ENCODE assay signal across 1 cellular context in the genomic region with DNA sequence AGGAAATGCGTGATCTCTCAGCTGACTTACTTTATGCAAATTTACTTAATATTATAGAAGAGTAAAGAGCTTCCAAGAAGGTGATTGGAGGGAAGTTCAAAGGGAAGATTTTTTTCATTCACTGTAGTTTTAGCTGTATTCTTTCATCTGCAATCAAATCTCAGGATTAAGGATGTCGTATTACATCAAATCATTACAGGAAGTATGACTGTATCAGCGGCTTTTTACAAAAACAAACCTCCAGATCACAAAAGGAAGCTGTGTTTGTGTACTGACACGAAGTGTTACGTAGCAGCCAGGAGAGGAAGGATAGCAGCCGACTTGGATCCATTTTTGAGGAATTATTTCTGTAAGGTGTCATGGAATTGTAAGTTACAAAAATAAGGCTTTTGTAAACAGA.
TF ChIP-seq lines count a peak whose summit lies in the region.

No MANE protein-coding gene starts in this region.

TF ChIP-seq in IMR-90, 13 proteins besides CTCF, POLR2A, EP300 and RAD21 (continued from another document):
- TF ChIP-seq, protein P1, sequence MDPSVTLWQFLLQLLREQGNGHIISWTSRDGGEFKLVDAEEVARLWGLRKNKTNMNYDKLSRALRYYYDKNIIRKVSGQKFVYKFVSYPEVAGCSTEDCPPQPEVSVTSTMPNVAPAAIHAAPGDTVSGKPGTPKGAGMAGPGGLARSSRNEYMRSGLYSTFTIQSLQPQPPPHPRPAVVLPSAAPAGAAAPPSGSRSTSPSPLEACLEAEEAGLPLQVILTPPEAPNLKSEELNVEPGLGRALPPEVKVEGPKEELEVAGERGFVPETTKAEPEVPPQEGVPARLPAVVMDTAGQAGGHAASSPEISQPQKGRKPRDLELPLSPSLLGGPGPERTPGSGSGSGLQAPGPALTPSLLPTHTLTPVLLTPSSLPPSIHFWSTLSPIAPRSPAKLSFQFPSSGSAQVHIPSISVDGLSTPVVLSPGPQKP (IDR thresholded peaks at IDR 0.05; ENCODE audit: borderline replicate concordance, low read depth, low read length): no peak
- no peak for TF ChIP-seq MAFK (IDR thresholded peaks at IDR 0.05; ENCODE audit: low read depth, low read length)
